In genomic region chr3:25751691-25752090, GRCh38 we compare ENCODE assay signal across 21 cellular contexts.
"Had no signal": no experiment of that assay in that cellular context is flagged by ENCODE, and none has a peak within 500 bp of the region (broad histone marks: within the 10 kb centered on the region; RNA-seq: fewer than 3 reads in every experiment).

No MANE protein-coding gene starts in this region.

- H3K9me3 Mint-ChIP-seq: activated CD8-positive, alpha-beta T cell treated with anti-CD3 and anti-CD28 coated beads for 36 hours; activated naive CD4-positive, alpha-beta T cell treated with anti-CD3 and anti-CD28 coated beads for 36 hours; activated T-helper 2 cell treated with anti-CD3 and anti-CD28 coated beads, Interferon-gamma antibody, Interleukin-2, Interleukin-4, amounts not matched to agents 10 μg/mL and 5 μg/mL and 100 μg/mL, durations not matched to agents 14 hours and 24 hours and 36 hours; brain; mesothelial cell of epicardium; natural killer cell treated with Interleukin-12 subunit alpha and Interleukin-12 subunit beta and Interleukin-15 and Interleukin-18, amount 100 ng/mL, for 72 hours; T-helper 1 cell treated with Interleukin-12 subunit alpha and Interleukin-12 subunit beta and Interleukin-4 antibody, amounts not matched to agents 30 μg/mL and 1 μg/mL, for 36 hours; type B pancreatic cell had no signal

- H3K9me3 ChIP-seq: colonic mucosa, prostate gland, right atrium auricular region, testis had no signal

- H3K27ac Mint-ChIP-seq: activated CD8-positive, alpha-beta T cell treated with anti-CD3 and anti-CD28 coated beads for 36 hours; activated naive CD4-positive, alpha-beta T cell treated with anti-CD3 and anti-CD28 coated beads for 36 hours; activated T-helper 2 cell treated with anti-CD3 and anti-CD28 coated beads, Interferon-gamma antibody, Interleukin-2, Interleukin-4, amounts not matched to agents 10 μg/mL and 5 μg/mL and 100 μg/mL, durations not matched to agents 14 hours and 24 hours and 36 hours; mesothelial cell of epicardium; natural killer cell treated with Interleukin-12 subunit alpha and Interleukin-12 subunit beta and Interleukin-15 and Interleukin-18, amount 100 ng/mL, for 72 hours; T-helper 1 cell treated with Interleukin-12 subunit alpha and Interleukin-12 subunit beta and Interleukin-4 antibody, amounts not matched to agents 30 μg/mL and 1 μg/mL, for 36 hours; type B pancreatic cell had no signal

- H3K27ac ChIP-seq: colonic mucosa, prostate gland, right atrium auricular region, testis had no signal

- H3K27me3 ChIP-seq: colonic mucosa, right atrium auricular region, testis had no signal

- H3K36me3 ChIP-seq: colonic mucosa had no signal

- H3K4me3 ChIP-seq: colonic mucosa, lung, prostate gland, right atrium auricular region, testis had no signal

- H3K4me1 ChIP-seq: colonic mucosa, prostate gland, right atrium auricular region, testis had no signal

- H3K4me3 Mint-ChIP-seq: activated CD8-positive, alpha-beta T cell treated with anti-CD3 and anti-CD28 coated beads for 36 hours; activated naive CD4-positive, alpha-beta T cell treated with anti-CD3 and anti-CD28 coated beads for 36 hours; brain; mesothelial cell of epicardium; natural killer cell treated with Interleukin-12 subunit alpha and Interleukin-12 subunit beta and Interleukin-15 and Interleukin-18, amount 100 ng/mL, for 72 hours; T-helper 1 cell treated with Interleukin-12 subunit alpha and Interleukin-12 subunit beta and Interleukin-4 antibody, amounts not matched to agents 30 μg/mL and 1 μg/mL, for 36 hours; type B pancreatic cell had no signal

- ATAC-seq: activated CD8-positive, alpha-beta T cell treated with anti-CD3 and anti-CD28 coated beads for 36 hours; natural killer cell treated with Interleukin-12 subunit alpha and Interleukin-12 subunit beta and Interleukin-15 and Interleukin-18, amount 100 ng/mL, for 72 hours had no signal

- DNase-seq: activated CD4-positive, alpha-beta T cell treated with anti-CD3 and anti-CD28 coated beads for 48 hours; activated CD8-positive, alpha-beta T cell treated with anti-CD3 and anti-CD28 coated beads for 36 hours; activated naive CD4-positive, alpha-beta T cell treated with anti-CD3 and anti-CD28 coated beads for 36 hours; activated T-cell treated with anti-CD3 and anti-CD28 coated beads, Interleukin-2, amount 50 U/mL, for 1 hour; caudate nucleus; colonic mucosa; foreskin melanocyte; hypothalamus; small intestine; stimulated activated CD4-positive, alpha-beta T cell treated with anti-CD3 and anti-CD28 coated beads, Interleukin-15, amount 100 ng/mL, for 24 hours; stimulated activated CD4-positive, alpha-beta T cell treated with anti-CD3 and anti-CD28 coated beads, Interleukin-2, amount 100 ng/mL, for 48 hours; testis had no signal

- H3K27me3 Mint-ChIP-seq: activated CD8-positive, alpha-beta T cell treated with anti-CD3 and anti-CD28 coated beads for 36 hours; brain; natural killer cell treated with Interleukin-12 subunit alpha and Interleukin-12 subunit beta and Interleukin-15 and Interleukin-18, amount 100 ng/mL, for 72 hours; type B pancreatic cell had no signal

- H3K4me1 Mint-ChIP-seq: mesothelial cell of epicardium had no signal
